12 cellular contexts compared by ENCODE assay signal in genomic region chr7:120996983-120997334, GRCh38. TPM values are rescaled to one million over a fixed set of nuclear protein-coding genes. Genes with fewer than 3 reads are reported as not detected.
DNase-seq lines count a peak whose midpoint lies in the region; ATAC-seq and TF ChIP-seq lines count a peak whose summit lies in the region.
"Had no signal": no experiment of that assay in that cellular context is flagged by ENCODE, and none has a peak within 500 bp of the region (broad histone marks: within the 10 kb centered on the region; RNA-seq: fewer than 3 reads in every experiment).

No MANE protein-coding gene starts in this region.

- H3K27me3 ChIP-seq in DND-41 (ENCODE audit: insufficient read depth, low read length, poor library complexity) (no peaks in the 10 kb centered on the region), PC-3 (ENCODE audit: low read length) (no peaks in the 10 kb centered on the region), rectal smooth muscle tissue (ENCODE audit: control insufficient read depth, insufficient read depth, low read length) (no peaks in the 10 kb centered on the region)
- H3K27me3 ChIP-seq: SJSA1 had no signal

- no peak for DNase-seq in DND-41
- no peak for DNase-seq in HFFc6
- DNase-seq in PC-3: no peak
- no peak for DNase-seq in cerebellum (ENCODE audit: low spot score)
- DNase-seq in NCI-H510A treated with DMSO at 0.1 percent for 48 hours (lab: John Stamatoyannopoulos, UW): no peak
- DNase-seq in RKO (ENCODE audit: low spot score): no peak
- DNase-seq: activated CD8-positive, alpha-beta T cell treated with anti-CD3 and anti-CD28 coated beads, Interleukin-2, amount 10 ng/mL, durations not matched to agents 7 days and 5 days had no signal

- H3K79me2 ChIP-seq in DND-41 (ENCODE audit: insufficient read depth, low read length): no peaks in the 10 kb centered on the region
- H3K79me2 ChIP-seq in PC-3 (ENCODE audit: low read length): no peaks in the 10 kb centered on the region

- intact Hi-C loops in PC-3 (cut with micrococcal nuclease): no loop called here

- no TSS peak for BruUV-seq in PC-3 (replicated peaks; lab: Mats Ljungman, UMichigan)

- peaks cover 56% of the 10 kb centered on the region for H3K36me3 Mint-ChIP-seq in HFFc6 (ENCODE audit: low read depth)

- H3K4me3 ChIP-seq in DND-41 (ENCODE audit: low read depth in 1 of 2, low read length in 2 of 2) (no peak overlapping the region), PC-3 (ENCODE audit: low read length) (no peak overlapping the region), rectal smooth muscle tissue (ENCODE audit: low read length) (no peak overlapping the region)
- H3K4me3 ChIP-seq: dorsolateral prefrontal cortex, SJSA1, skin epidermis had no signal

- H3K4me3 Mint-ChIP-seq in HFFc6: peak overlapping the region; percentile 48; the same call in 1 of the 2 replicates
- H3K4me3 Mint-ChIP-seq: activated CD8-positive, alpha-beta T cell treated with anti-CD3 and anti-CD28 coated beads, Interleukin-2, amount 10 ng/mL, durations not matched to agents 7 days and 5 days had no signal

- peaks cover 94% of the 10 kb centered on the region for H3K4me1 Mint-ChIP-seq in HFFc6 (ENCODE audit: low read depth)

- H3K9me3 ChIP-seq in DND-41 (ENCODE audit: insufficient read depth, low read length, severe bottlenecking) (no peaks in the 10 kb centered on the region), PC-3 (ENCODE audit: low read length) (no peaks in the 10 kb centered on the region)
- H3K9me3 ChIP-seq: SJSA1 had no signal

- H3K4me1 ChIP-seq in DND-41 (ENCODE audit: insufficient read depth, low read length) (peaks cover 38% of the 10 kb centered on the region), PC-3 (ENCODE audit: insufficient read depth, low read length) (peaks cover 32% of the 10 kb centered on the region), rectal smooth muscle tissue (ENCODE audit: control insufficient read depth, insufficient read depth, low read length) (peaks cover 31% of the 10 kb centered on the region)

- no peaks in the 10 kb centered on the region for H3K36me3 ChIP-seq in DND-41 (ENCODE audit: insufficient read depth, low read length)
- no peaks in the 10 kb centered on the region for H3K36me3 ChIP-seq in PC-3 (ENCODE audit: low read depth, low read length)
- no peaks in the 10 kb centered on the region for H3K36me3 ChIP-seq in rectal smooth muscle tissue (ENCODE audit: control insufficient read depth, insufficient read depth, low read length)

- H3K27ac Mint-ChIP-seq in HFFc6: peak overlapping the region; percentile 48
- H3K27ac Mint-ChIP-seq: activated CD8-positive, alpha-beta T cell treated with anti-CD3 and anti-CD28 coated beads, Interleukin-2, amount 10 ng/mL, durations not matched to agents 7 days and 5 days had no signal

- H3F3A ChIP-seq in PC-3 (ENCODE audit: low read length, unreplicated experiment): no peaks in the 10 kb centered on the region

- peak overlapping the region; percentile 63 for H3K27ac ChIP-seq in DND-41 (ENCODE audit: low read length)
- peak overlapping the region; percentile 42 for H3K27ac ChIP-seq in PC-3 (ENCODE audit: low read length)
- H3K27ac ChIP-seq in rectal smooth muscle tissue (ENCODE audit: low read depth, low read length): peak overlapping the region; percentile 74
- H3K27ac ChIP-seq: SJSA1 had no signal

- peak overlapping the region; percentile 32 for H3K4me2 ChIP-seq in DND-41 (ENCODE audit: insufficient read depth, low read length)
- H3K4me2 ChIP-seq in PC-3 (ENCODE audit: low read length): peak overlapping the region; percentile 39

- no peaks in the 10 kb centered on the region for H4K20me1 ChIP-seq in DND-41 (ENCODE audit: insufficient read depth, low read length)
- no peaks in the 10 kb centered on the region for H4K20me1 ChIP-seq in PC-3 (ENCODE audit: low read length)

- no peaks in the 10 kb centered on the region; the same call in 1 of the 2 replicates for H3K27me3 Mint-ChIP-seq in HFFc6 (ENCODE audit: insufficient read depth)

- POLR2A ChIA-PET in PC-3 (lab: Charles Lee; ENCODE audit: unreplicated experiment): no interaction called here

- ATAC-seq in DND-41 (ENCODE audit: insufficient read depth, low read depth) (no peak), PC-3 (no peak), HG03521 (IDR thresholded peaks at IDR 0.05; ENCODE audit: unreplicated experiment) (no peak)
- ATAC-seq: activated CD8-positive, alpha-beta T cell treated with anti-CD3 and anti-CD28 coated beads, Interleukin-2, amount 10 ng/mL, durations not matched to agents 7 days and 5 days had no signal

- H3K9me2 ChIP-seq in PC-3 (replicated peaks; ENCODE audit: low read length): no peaks in the 10 kb centered on the region

- CTCF ChIA-PET in PC-3 (lab: Charles Lee): no interaction called here

- no peaks in the 10 kb centered on the region for H3K9me3 Mint-ChIP-seq in HFFc6

- H2AFZ ChIP-seq in DND-41 (ENCODE audit: low read depth, low read length) (0 out of 2 replicates have a peak overlapping the region, but pooled peaks have one; percentile 22), PC-3 (ENCODE audit: low read length) (no peak overlapping the region)

- TF ChIP-seq CTCF in DND-41 (IDR thresholded peaks at IDR 0.05; ENCODE audit: borderline replicate concordance, extremely low read depth, low read length, poor library complexity, severe bottlenecking): no peak
- no peak for TF ChIP-seq CTCF in HFFc6 (IDR thresholded peaks at IDR 0.05)
- TF ChIP-seq CTCF in PC-3 (conservative IDR thresholded peaks at IDR 0.05; ENCODE audit: low read depth, low read length): no peak

- H3K9ac ChIP-seq in DND-41 (ENCODE audit: low read depth, low read length) (no peak overlapping the region), PC-3 (ENCODE audit: low read length) (no peak overlapping the region), rectal smooth muscle tissue (ENCODE audit: low read length) (no peak overlapping the region)

RNA-seq across cellular contexts. Expression of gene CPED1, which starts 8.4 kb away (rescaled TPM):
- total RNA-seq in HFFc6 (2021; fragmentation: NEBNext Ultra II Directional; extraction: Animal tissue kit (Norgen Biotek cat#: 25700)): 100 to 1,000 TPM in 2 of 6 experiments, 10 to 100 TPM in 4; 85.0 to 112 (median 95.9) TPM
- 1.8 and 2.2 TPM in 2 replicates for total RNA-seq in PC-3 (2014; rRNA removed)
- 6.0 TPM for total RNA-seq in cerebellum
- total RNA-seq: activated CD8-positive, alpha-beta T cell treated with anti-CD3 and anti-CD28 coated beads, Interleukin-2, amount 10 ng/mL, durations not matched to agents 7 days and 5 days had no signal

RNA-seq across cellular contexts. Expression of gene ING3, which starts 46.4 kb away (rescaled TPM):
- total RNA-seq in HFFc6 (2021; fragmentation: NEBNext Ultra II Directional; extraction: Animal tissue kit (Norgen Biotek cat#: 25700)): 10 to 100 TPM in 5 of 6 experiments, 1 to 10 TPM in 1; 9.8 to 15.0 (median 12.7) TPM
- total RNA-seq in PC-3 (2014; rRNA removed) (12.4 and 12.8 TPM in 2 replicates), cerebellum (31.8 TPM)

Comparison
In these comparisons a context has a peak if more than half of its experiments do, and no peak if none do; other contexts are left out.
1. RNA of gene CPED1, which starts 8.4 kb away (total RNA-seq): 85.0 to 112 TPM in HFFc6; 6.0 TPM in cerebellum (single experiment) and 1.8 to 2.2 TPM in PC-3; every median in the first group is over 10 times any median in the second.
2. Peak in every context shown above with its lines, with median percentiles within 50 percentile points of each other: H3K27ac ChIP-seq.